Comparison of ENCODE assay signal across 8 cellular contexts in the genomic region with DNA sequence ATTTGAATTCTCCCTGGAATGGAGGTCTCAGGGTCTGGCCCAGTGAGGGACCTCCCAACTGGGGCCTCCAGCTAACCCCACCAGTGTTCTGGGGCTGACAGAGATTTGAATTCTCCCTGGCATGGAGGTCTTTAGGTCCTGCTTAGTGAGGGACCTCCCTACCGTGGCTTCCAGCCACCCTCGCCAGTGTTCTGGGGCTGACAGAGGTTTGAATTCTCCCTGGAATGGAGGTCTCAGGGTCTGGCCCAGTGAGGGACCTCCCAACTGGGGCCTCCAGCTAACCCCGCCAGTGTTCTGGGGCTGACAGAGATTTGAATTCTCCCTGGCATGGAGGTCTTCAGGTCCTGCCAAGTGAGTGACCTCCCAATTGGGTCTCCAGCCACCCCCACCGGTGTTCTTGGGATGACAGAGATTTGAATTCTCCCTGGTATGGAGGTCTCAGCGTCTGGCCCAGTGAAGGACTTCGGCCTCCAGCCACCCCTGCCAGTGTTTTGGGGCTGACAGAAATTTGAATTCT.
DNase-seq lines count a peak whose midpoint lies in the region; ATAC-seq lines count a peak whose summit lies in the region.
"Not testable (repeated sequence)": the region's sequence is repeated elsewhere in the genome, so short reads cannot be mapped to it uniquely, and the experiment has no call there.

No MANE protein-coding gene starts in this region.

- not testable (repeated sequence) for H3K9me3 ChIP-seq in right cardiac atrium (ENCODE audit: control insufficient read depth, low read length)

- not testable (repeated sequence) for H3K4me1 ChIP-seq in right cardiac atrium (ENCODE audit: control insufficient read depth, insufficient read depth, low read length)

- intact Hi-C loops in right cardiac atrium (cut with DNase I); posterior vena cava (cut with DNase I): not testable (repeated sequence)

- 93% methylated on average over 6 of the region's 6 CpGs for WGBS in right cardiac atrium

- ATAC-seq in right cardiac atrium = not testable (repeated sequence)

- H3K4me3 ChIP-seq in right cardiac atrium (ENCODE audit: low read length) = not testable (repeated sequence)

- H3K27me3 ChIP-seq in right cardiac atrium (ENCODE audit: control insufficient read depth, insufficient read depth) = not testable (repeated sequence)

- DNase-seq in CD1c-positive myeloid dendritic cell (ENCODE audit: extremely low spot score) (peak; percentile 0), SK-N-DZ (ENCODE audit: low spot score) (peak; percentile 0), dermis blood vessel endothelial cell (peak; percentile 0), right cardiac atrium (peak; percentile 0 to 55 (median 52)), mesenteric fat pad (ENCODE audit: low spot score) (peak; percentile 84), posterior vena cava (ENCODE audit: low spot score) (peak; percentile 60), superior temporal gyrus (ENCODE audit: extremely low spot score) (peak; percentile 1)
- peak; percentile 15 for DNase-seq in activated T-cell treated with anti-CD3 and anti-CD28 coated beads, Interleukin-2, amount 50 U/mL, for 1 hour

- H3K27ac ChIP-seq in right cardiac atrium (ENCODE audit: low read length) = not testable (repeated sequence)

Comparison
In these comparisons a context has a peak if more than half of its experiments do, and no peak if none do; other contexts are left out.
1. DNase-seq: peak in every context shown above with its lines; median percentile 84 in mesenteric fat pad; 60 in posterior vena cava; 52 in right cardiac atrium; 15 in activated T-cell treated with anti-CD3 and anti-CD28 coated beads, Interleukin-2, amount 50 U/mL, for 1 hour; 1 in superior temporal gyrus; 0 in CD1c-positive myeloid dendritic cell; 0 in SK-N-DZ; 0 in dermis blood vessel endothelial cell.